Comparison of ENCODE assay signal across 25 cellular contexts in the genomic region with DNA sequence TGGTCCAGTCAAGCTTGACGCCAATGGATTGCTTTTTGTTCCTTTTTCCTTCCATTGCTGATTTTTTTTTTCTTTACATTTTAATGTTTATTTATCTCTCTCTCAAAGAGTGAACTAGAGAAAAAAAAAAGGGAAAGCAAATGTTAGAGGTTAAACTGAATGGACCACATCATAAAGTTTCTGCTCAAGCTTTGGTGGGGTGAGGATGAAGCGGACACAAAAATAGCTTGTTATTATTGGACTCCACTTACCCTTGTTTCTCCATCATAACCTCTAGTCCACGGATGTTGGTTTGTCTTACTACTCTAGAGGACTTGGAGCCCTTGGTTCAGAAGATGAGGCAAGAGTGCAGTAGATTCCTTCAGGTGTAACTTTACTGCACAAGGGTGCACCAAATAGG.
"Had no signal": no experiment of that assay in that cellular context is flagged by ENCODE, and none has a peak within 500 bp of the region (broad histone marks: within the 10 kb centered on the region; RNA-seq: fewer than 3 reads in every experiment).

No MANE protein-coding gene starts in this region.

- H3K27me3 Mint-ChIP-seq: dendritic cell treated with granulocyte-macrophage colony-stimulating factor and Interleukin-4, amounts not matched to agents 40 ng/mL and 50 ng/mL, for 4 days had no signal

- ATAC-seq: effector memory CD8-positive, alpha-beta T cell; esophagus mucosa; foreskin keratinocyte; gastrocnemius medialis; gastroesophageal sphincter; heart left ventricle; heart right ventricle had no signal

- H3K4me3 ChIP-seq: colonic mucosa, coronary artery, dorsolateral prefrontal cortex, esophagus muscularis mucosa, esophagus squamous epithelium, gastrocnemius medialis, gastroesophageal sphincter, heart left ventricle, heart right ventricle had no signal

- H3K9me3 Mint-ChIP-seq: effector memory CD8-positive, alpha-beta T cell; endodermal cell had no signal

- H3K36me3 ChIP-seq: colonic mucosa, esophagus muscularis mucosa, esophagus squamous epithelium, gastrocnemius medialis, gastroesophageal sphincter, heart left ventricle, heart right ventricle had no signal

- DNase-seq: colonic mucosa; cortex of kidney; dermis blood vessel endothelial cell; dorsolateral prefrontal cortex; effector CD4-positive, alpha-beta T cell; effector CD8-positive, alpha-beta T cell; effector memory CD4-positive, alpha-beta T cell; effector memory CD8-positive, alpha-beta T cell; endodermal cell; erythroblast; esophagus squamous epithelium; foreskin fibroblast; foreskin keratinocyte; foreskin melanocyte; gastrocnemius medialis; glutamatergic neuron; head of caudate nucleus; heart left ventricle; heart right ventricle had no signal

- H3K27me3 ChIP-seq: colonic mucosa, dorsolateral prefrontal cortex, esophagus muscularis mucosa, esophagus squamous epithelium, foreskin keratinocyte, gastrocnemius medialis, gastroesophageal sphincter, heart left ventricle, heart right ventricle had no signal

- H3K27ac Mint-ChIP-seq: dendritic cell treated with granulocyte-macrophage colony-stimulating factor and Interleukin-4, amounts not matched to agents 40 ng/mL and 50 ng/mL, for 4 days; effector memory CD8-positive, alpha-beta T cell; endodermal cell had no signal

- H3K4me1 ChIP-seq: colonic mucosa, esophagus muscularis mucosa, esophagus squamous epithelium, foreskin keratinocyte, gastrocnemius medialis, gastroesophageal sphincter, heart left ventricle, heart right ventricle had no signal

- H3K9me3 ChIP-seq: colonic mucosa, esophagus muscularis mucosa, esophagus squamous epithelium, gastrocnemius medialis, gastroesophageal sphincter, heart left ventricle, heart right ventricle had no signal

- H3K4me3 Mint-ChIP-seq: dendritic cell treated with granulocyte-macrophage colony-stimulating factor and Interleukin-4, amounts not matched to agents 40 ng/mL and 50 ng/mL, for 4 days; effector memory CD8-positive, alpha-beta T cell; endodermal cell had no signal

- H3K27ac ChIP-seq: colonic mucosa, coronary artery, dorsolateral prefrontal cortex, epithelial cell of prostate, esophagus muscularis mucosa, esophagus squamous epithelium, foreskin keratinocyte, gastrocnemius medialis, gastroesophageal sphincter, heart left ventricle, heart right ventricle had no signal
